ENCODE assay signal across 9 cellular contexts in the genomic region with DNA sequence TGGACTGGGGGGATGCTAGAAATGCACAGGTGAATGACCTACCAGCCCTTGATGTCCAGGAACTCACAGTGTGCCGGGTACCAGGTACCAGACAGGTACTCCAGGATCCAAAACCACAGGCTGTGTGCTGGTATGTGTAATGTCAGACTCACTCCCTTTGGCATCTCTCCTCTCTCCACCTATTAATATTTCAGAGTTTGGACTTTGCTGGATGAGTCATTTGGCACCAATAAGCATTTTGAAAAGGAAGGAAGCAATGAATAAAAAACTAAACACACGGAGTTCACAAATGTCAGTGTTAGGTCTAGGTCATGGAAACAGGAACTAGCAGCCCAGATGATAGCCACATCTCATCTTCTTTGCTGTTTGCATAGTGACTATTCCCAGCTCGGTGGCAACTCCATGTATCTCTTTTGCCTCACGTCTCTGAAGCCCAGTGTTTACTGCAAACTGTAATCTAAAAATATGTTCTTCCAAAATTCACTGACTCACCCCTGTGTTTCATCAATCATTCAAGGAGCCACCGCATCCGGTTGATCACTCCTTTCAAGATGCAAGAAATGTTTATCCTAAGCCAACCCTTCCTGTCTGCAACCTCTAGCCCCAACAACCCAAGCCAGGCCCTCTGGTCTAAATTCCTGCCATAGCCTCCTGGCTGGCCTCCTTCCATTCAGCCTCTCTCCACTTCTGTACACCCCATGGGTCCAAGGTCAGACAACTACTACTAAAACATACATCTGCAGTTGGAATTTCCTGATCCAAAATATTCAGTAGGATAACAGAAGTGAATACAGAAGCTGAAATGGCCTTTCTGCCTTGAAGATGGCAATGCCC. TPM values are rescaled to one million over a fixed set of nuclear protein-coding genes. Genes with fewer than 3 reads are reported as not detected.
DNase-seq lines count a peak whose midpoint lies in the region; ATAC-seq and TF ChIP-seq lines count a peak whose summit lies in the region.
"Had no signal": no experiment of that assay in that cellular context is flagged by ENCODE, and none has a peak within 500 bp of the region (broad histone marks: within the 10 kb centered on the region; RNA-seq: fewer than 3 reads in every experiment).

No MANE protein-coding gene starts in this region.

- H3K9me3 Mint-ChIP-seq in Calu3 (ENCODE audit: low read depth, unreplicated experiment) (no peaks in the 10 kb centered on the region), type B pancreatic cell (no peaks in the 10 kb centered on the region)

- H3K27me3 Mint-ChIP-seq in Calu3 (ENCODE audit: unreplicated experiment), result no peaks in the 10 kb centered on the region
- H3K27me3 Mint-ChIP-seq in type B pancreatic cell, result no peaks in the 10 kb centered on the region

- peak overlapping the region; percentile 83 for H3K27ac Mint-ChIP-seq in Calu3 (ENCODE audit: unreplicated experiment)
- H3K27ac Mint-ChIP-seq in type B pancreatic cell, result peak overlapping the region; percentile 20

- ATAC-seq in left lobe of liver (peak; percentile 86), GM19324 (IDR thresholded peaks at IDR 0.05; ENCODE audit: low FRiP score, unreplicated experiment) (no peak)

- CTCF ChIA-PET in Calu3 (lab: Charles Lee), result interaction anchor here (1.3 kb wide), 1 partner anchor 8 kb away, joined by 3 read pairs; a partner anchor contains a TSS

- H3K4me3 Mint-ChIP-seq in Calu3 (ENCODE audit: low read depth, unreplicated experiment) (peak overlapping the region; percentile 29), type B pancreatic cell (peak overlapping the region; percentile 7)

- no TSS peak for BruUV-seq in Calu3 (replicated peaks; lab: Mats Ljungman, UMichigan)

- in situ Hi-C loops in astrocyte of the spinal cord (cut with HindIII; ENCODE audit: low sequenced_read_pairs), result no loop called here

- intact Hi-C loops in Calu3 (cut with micrococcal nuclease; ENCODE audit: unreplicated experiment), result loop anchor here (1.0 to 2.0 kb wide), 2 partner anchors 18 to 42 kb away; no protein-coding TSS in a partner anchor

- no peak for TF ChIP-seq CTCF in Calu3 (IDR thresholded peaks at IDR 0.05; ENCODE audit: unreplicated experiment)
- TF ChIP-seq CTCF in astrocyte of the spinal cord (IDR thresholded peaks at IDR 0.05; ENCODE audit: low read depth, low read length), result no peak
- TF ChIP-seq CTCF in type B pancreatic cell (conservative IDR thresholded peaks at IDR 0.05), result no peak

- H3K4me1 Mint-ChIP-seq in Calu3 (ENCODE audit: low read depth, unreplicated experiment) (peaks cover 69% of the 10 kb centered on the region), type B pancreatic cell (ENCODE audit: unreplicated experiment) (peaks cover 39% of the 10 kb centered on the region)

- H3K4me3 ChIP-seq in astrocyte of the spinal cord (ENCODE audit: low read depth, low read length), result no peak overlapping the region

- DNase-seq in Calu3 (peak; percentile 72), MV-4-11 (lab: John Stamatoyannopoulos, UW) (peak; percentile 98), astrocyte of the spinal cord (ENCODE audit: low read depth, low spot score) (peak; percentile 90), left lobe of liver (ENCODE audit: low spot score) (no peak), type B pancreatic cell (ENCODE audit: extremely low spot score, unreplicated experiment) (no peak), NK-92 (lab: John Stamatoyannopoulos, UW; ENCODE audit: unreplicated experiment) (no peak)
- DNase-seq in stimulated activated CD4-positive, alpha-beta T cell treated with anti-CD3 and anti-CD28 coated beads, Interleukin-4, amount 100 ng/mL, for 4 hours, result no peak

- peaks cover 10% of the 10 kb centered on the region for H3K36me3 Mint-ChIP-seq in Calu3 (ENCODE audit: insufficient read depth, unreplicated experiment)
- peaks cover 9% of the 10 kb centered on the region for H3K36me3 Mint-ChIP-seq in type B pancreatic cell

RNA-seq across cellular contexts. Expression of a gene that starts 8.4 kb away (rescaled TPM):
- total RNA-seq in Calu3 (2022) (193 and 225 TPM in 2 replicates), left lobe of liver (74.7 TPM), type B pancreatic cell (ENCODE audit: low replicate concordance) (46.0 and 70.7 TPM in 2 replicates)

RNA-seq across cellular contexts. Expression of a gene that starts 55.8 kb away (rescaled TPM):
- total RNA-seq in Calu3 (2022) (25.8 and 58.8 TPM in 2 replicates), left lobe of liver (0.50 TPM), type B pancreatic cell (ENCODE audit: low replicate concordance) (38.3 and 92.6 TPM in 2 replicates)
- total RNA-seq: frontal cortex had no signal

Comparison
In these comparisons a context has a peak if more than half of its experiments do, and no peak if none do; other contexts are left out.
1. DNase-seq: peak in Calu3 (single experiment), MV-4-11 (single experiment) and astrocyte of the spinal cord (single experiment); none in left lobe of liver (single experiment), type B pancreatic cell (single experiment), stimulated activated CD4-positive, alpha-beta T cell treated with anti-CD3 and anti-CD28 coated beads, Interleukin-4, amount 100 ng/mL, for 4 hours (0 of 2) and NK-92 (single experiment).
2. RNA of a gene that starts 55.8 kb away (total RNA-seq): 38.3 to 92.6 TPM in type B pancreatic cell and 25.8 to 58.8 TPM in Calu3; 0.50 TPM in left lobe of liver (single experiment); every median in the first group is over 10 times any median in the second.